9 cellular contexts compared by ENCODE assay signal in genomic region chr16:20799599-20799998, GRCh38. TPM values are rescaled to one million over a fixed set of nuclear protein-coding genes. Genes with fewer than 3 reads are reported as not detected.
DNase-seq lines count a peak whose midpoint lies in the region; ATAC-seq and TF ChIP-seq lines count a peak whose summit lies in the region.
"Had no signal": no experiment of that assay in that cellular context is flagged by ENCODE, and none has a peak within 500 bp of the region (broad histone marks: within the 10 kb centered on the region; RNA-seq: fewer than 3 reads in every experiment).

No MANE protein-coding gene starts in this region.

- no peaks in the 10 kb centered on the region for H3K27me3 ChIP-seq in heart right ventricle
- H3K27me3 ChIP-seq in foreskin keratinocyte: no peaks in the 10 kb centered on the region
- no peaks in the 10 kb centered on the region for H3K27me3 ChIP-seq in uterus
- H3K27me3 ChIP-seq in MG63: no peaks in the 10 kb centered on the region
- H3K27me3 ChIP-seq: SJSA1 had no signal

- POLR2A ChIA-PET in RWPE1 (lab: Yijun Ruan, JAX; ENCODE audit: low non-redundant PET): no interaction called here

- H3K4me3 ChIP-seq in heart right ventricle (no peak overlapping the region), uterus (no peak overlapping the region), MG63 (no peak overlapping the region)
- H3K4me3 ChIP-seq: SJSA1 had no signal

- 57 to 72% methylated on average over 2 of the region's 2 CpGs for WGBS in heart right ventricle, 2 donors

- H3K9me3 ChIP-seq in heart right ventricle (no peaks in the 10 kb centered on the region), uterus (no peaks in the 10 kb centered on the region), MG63 (no peaks in the 10 kb centered on the region)
- H3K9me3 ChIP-seq: SJSA1 had no signal

- peak in 8 of 9 donors; percentile 35 to 73 (median 54) for TF ChIP-seq CTCF in heart right ventricle (IDR thresholded peaks at IDR 0.05)
- TF ChIP-seq CTCF in RWPE1 (conservative IDR thresholded peaks at IDR 0.05; ENCODE audit: low read depth): peak; percentile 36
- TF ChIP-seq CTCF in foreskin keratinocyte (conservative IDR thresholded peaks at IDR 0.05): peak; percentile 57
- TF ChIP-seq CTCF in uterus (IDR thresholded peaks at IDR 0.05): peak; percentile 35 to 53 (median 48)

- H3K36me3 ChIP-seq in heart right ventricle (peaks cover 0 to 88% (median 21%) of the 10 kb centered on the region in 9 donors), uterus (no peaks in the 10 kb centered on the region), MG63 (peaks cover 39% of the 10 kb centered on the region)

- ATAC-seq in heart right ventricle (peak in 1 of 8 donors; percentile 53), Right ventricle myocardium superior (ENCODE audit: poor library complexity) (no peak), foreskin keratinocyte (no peak), HG03442 (IDR thresholded peaks at IDR 0.05; ENCODE audit: unreplicated experiment) (no peak)

- no peak overlapping the region for H3K27ac ChIP-seq in heart right ventricle
- H3K27ac ChIP-seq in RWPE1: no peak overlapping the region
- no peak overlapping the region for H3K27ac ChIP-seq in foreskin keratinocyte
- no peak overlapping the region for H3K27ac ChIP-seq in uterus
- H3K27ac ChIP-seq: SJSA1 had no signal

- TF ChIP-seq POLR2A in uterus (IDR thresholded peaks at IDR 0.05): no peak

- no peak for DNase-seq in heart right ventricle
- DNase-seq in Right ventricle myocardium superior: no peak
- no peak for DNase-seq in RWPE1 (ENCODE audit: low spot score)
- DNase-seq in foreskin keratinocyte: no peak
- DNase-seq in uterus: no peak
- DNase-seq in epidermal melanocyte (ENCODE audit: insufficient read length, low spot score): no peak
- no peak for DNase-seq in MG63

- CTCF ChIA-PET in RWPE1 (lab: Yijun Ruan, JAX): interaction anchor here (0.6 to 0.7 kb wide), 2 partner anchors 161 to 1825 kb away, joined by 3 to 5 read pairs; no protein-coding TSS in a partner anchor

- intact Hi-C loops in heart right ventricle (cut with DNase I): loop anchor here in 2 of 10 donors (5.0 to 10.0 kb wide), 2 partner anchors 285 to 288 kb away; no protein-coding TSS in a partner anchor
- intact Hi-C loops in Right ventricle myocardium superior (cut with DNase I): loop anchor here (5.0 kb wide), 1 partner anchor 283 kb away; no protein-coding TSS in a partner anchor
- intact Hi-C loops in uterus (cut with DNase I; ENCODE audit: low total_unique reads): no loop called here

- H3K4me1 ChIP-seq in heart right ventricle: peaks cover 0 to 10% (median 0%) of the 10 kb centered on the region in 9 donors
- peaks cover 5% of the 10 kb centered on the region for H3K4me1 ChIP-seq in foreskin keratinocyte
- H3K4me1 ChIP-seq in uterus: no peaks in the 10 kb centered on the region
- H3K4me1 ChIP-seq: SJSA1 had no signal

RNA-seq across cellular contexts. Expression of gene ERI2, which starts 6.7 kb away (rescaled TPM):
- total RNA-seq in heart right ventricle (10 to 100 TPM in 8 of 10 donors, 1 to 10 TPM in 2; 8.1 to 13.6 (median 12.0) TPM), Right ventricle myocardium superior (10.0 TPM), foreskin keratinocyte (22.5 and 27.0 TPM in 2 replicates), uterus (10 to 100 TPM in 1 of 4 donors, 1 to 10 TPM in 2, under 1 TPM in 1; 0.88 to 37.3 (median 5.0) TPM)
- polyA plus RNA-seq in heart right ventricle (10 to 100 TPM in 1 of 2 donors, 1 to 10 TPM in 1; 3.2 to 10.6 TPM), foreskin keratinocyte (5.7 and 7.2 TPM in 2 replicates)
- 14.1 and 24.4 TPM in 2 replicates for total RNA-seq in MG63 (2014; rRNA removed; shearing (Covaris generic); ENCODE audit: low replicate concordance)

RNA-seq across cellular contexts. Expression of gene REXO5, which starts 6.7 kb away (rescaled TPM):
- total RNA-seq in heart right ventricle (1 to 10 TPM; 3.1 to 6.9 (median 5.2) TPM), Right ventricle myocardium superior (5.1 TPM), foreskin keratinocyte (4.1 and 4.5 TPM in 2 replicates), uterus (10 to 100 TPM in 1 of 4 donors, 1 to 10 TPM in 1, under 1 TPM in 1, not detected in 1; 0.88 to 16.6 (median 6.2) TPM)
- polyA plus RNA-seq in heart right ventricle (1 to 10 TPM; 2.0 to 2.6 TPM), foreskin keratinocyte (2.3 and 2.6 TPM in 2 replicates)
- 16.2 and 28.8 TPM in 2 replicates for total RNA-seq in MG63 (2014; rRNA removed; shearing (Covaris generic); ENCODE audit: low replicate concordance)

RNA-seq across cellular contexts. Expression of gene ACSM3, which starts 35.8 kb away (rescaled TPM):
- total RNA-seq in heart right ventricle (10 to 100 TPM in 2 of 10 donors, 1 to 10 TPM in 8; 2.3 to 13.1 (median 5.9) TPM), Right ventricle myocardium superior (8.7 TPM), foreskin keratinocyte (0.44 and 0.67 TPM in 2 replicates), uterus (100 to 1,000 TPM in 2 of 4 donors, 10 to 100 TPM in 2; 18.7 to 365 (median 175) TPM)
- polyA plus RNA-seq in heart right ventricle (10 to 100 TPM in 1 of 2 donors, 1 to 10 TPM in 1; 3.8 to 45.1 TPM), foreskin keratinocyte (0.18 and 0.40 TPM in 2 replicates)
- 0.23 TPM in 1 of 2 replicates, not detected in the other for total RNA-seq in MG63 (2014; rRNA removed; shearing (Covaris generic); ENCODE audit: low replicate concordance)

RNA-seq across cellular contexts. Expression of gene THUMPD1, which starts 58.0 kb away (rescaled TPM):
- total RNA-seq in heart right ventricle (10 to 100 TPM; 15.5 to 20.9 (median 19.2) TPM), Right ventricle myocardium superior (17.2 TPM), foreskin keratinocyte (32.7 TPM in 2 replicates), uterus (100 to 1,000 TPM in 1 of 4 donors, 10 to 100 TPM in 3; 37.6 to 139 (median 50.2) TPM)
- polyA plus RNA-seq in heart right ventricle (10 to 100 TPM in 1 of 2 donors, 1 to 10 TPM in 1; 7.5 to 14.2 TPM), foreskin keratinocyte (7.6 and 8.7 TPM in 2 replicates)
- 37.5 and 37.9 TPM in 2 replicates for total RNA-seq in MG63 (2014; rRNA removed; shearing (Covaris generic); ENCODE audit: low replicate concordance)
